14 cellular contexts compared by ENCODE assay signal in genomic region chr18:41266214-41266613, GRCh38.
"Had no signal": no experiment of that assay in that cellular context is flagged by ENCODE, and none has a peak within 500 bp of the region (broad histone marks: within the 10 kb centered on the region; RNA-seq: fewer than 3 reads in every experiment).

No MANE protein-coding gene starts in this region.

- H3K4me3 ChIP-seq: esophagus muscularis mucosa, gastrocnemius medialis, right atrium auricular region had no signal

- H3K27me3 ChIP-seq: esophagus muscularis mucosa, gastrocnemius medialis, neutrophil, right atrium auricular region had no signal

- FAIRE-seq: small intestine had no signal

- H3K27ac ChIP-seq: epithelial cell of prostate, esophagus muscularis mucosa, gastrocnemius medialis, neutrophil, right atrium auricular region had no signal

- H3K36me3 ChIP-seq: esophagus muscularis mucosa, gastrocnemius medialis, neutrophil, right atrium auricular region had no signal

- ATAC-seq: effector memory CD8-positive, alpha-beta T cell; gastrocnemius medialis; left lobe of liver; natural killer cell had no signal

- DNase-seq: effector memory CD8-positive, alpha-beta T cell; gastrocnemius medialis; islet precursor cell; mammary epithelial cell; natural killer cell; small intestine; stimulated activated CD4-positive, alpha-beta T cell treated with anti-CD3 and anti-CD28 coated beads, Interleukin-12 subunit alpha, Interleukin-12 subunit beta, amount 100 ng/mL, for 4 hours; stimulated activated naive CD4-positive, alpha-beta T cell; trophoblast cell had no signal

- H3K9me3 ChIP-seq: esophagus muscularis mucosa, gastrocnemius medialis, neutrophil, right atrium auricular region had no signal

- H3K4me1 ChIP-seq: gastrocnemius medialis, right atrium auricular region had no signal
